Comparison of ENCODE assay signal across 20 cellular contexts in genomic region chr3:142056656-142057330, GRCh38.
"Had no signal": no experiment of that assay in that cellular context is flagged by ENCODE, and none has a peak within 500 bp of the region (broad histone marks: within the 10 kb centered on the region; RNA-seq: fewer than 3 reads in every experiment).

No MANE protein-coding gene starts in this region.

- H3K27me3 ChIP-seq: foreskin keratinocyte, upper lobe of right lung had no signal

- DNase-seq: activated CD4-positive, alpha-beta T cell treated with anti-CD3 and anti-CD28 coated beads for 36 hours; activated CD4-positive, alpha-beta T cell treated with anti-CD3 and anti-CD28 coated beads, Interleukin-2, amount 50 U/mL, for 48 hours; activated effector memory CD4-positive, alpha-beta T cell treated with Interleukin-2 at 50 U/mL for 16 hours; activated naive CD4-positive, alpha-beta T cell treated with anti-CD3 and anti-CD28 coated beads for 36 hours; activated naive CD8-positive, alpha-beta T cell treated with anti-CD3 and anti-CD28 coated beads, Interleukin-2, amount 10 ng/mL, durations not matched to agents 7 days and 5 days; activated T-cell treated with anti-CD3 and anti-CD28 coated beads, Interleukin-2, amount 50 U/mL, for 72 hours; amniotic stem cell; cerebellar nuclear complex; cortex of kidney; naive thymus-derived CD8-positive, alpha-beta T cell; stimulated activated CD4-positive, alpha-beta T cell treated with anti-CD3 and anti-CD28 coated beads, Interleukin-12 subunit alpha, Interleukin-12 subunit beta, amount 100 ng/mL, for 4 hours; stimulated activated CD4-positive, alpha-beta T cell treated with anti-CD3 and anti-CD28 coated beads, Interleukin-4, amount 100 ng/mL, for 4 hours; stimulated activated naive CD8-positive, alpha-beta T cell treated with anti-CD3 and anti-CD28 coated beads, Interleukin-15, Interleukin-2, amounts not matched to agents 100 U/mL and 50 U/mL, for 24 hours; T-helper 9 cell; upper lobe of right lung had no signal

- H3K4me1 ChIP-seq: foreskin keratinocyte, upper lobe of right lung had no signal

- H3K4me1 Mint-ChIP-seq: activated naive CD8-positive, alpha-beta T cell treated with anti-CD3 and anti-CD28 coated beads, Interleukin-2, amount 10 ng/mL, durations not matched to agents 7 days and 5 days had no signal

- FAIRE-seq: keratinocyte had no signal

- H3K4me3 Mint-ChIP-seq: activated CD4-positive, alpha-beta T cell treated with anti-CD3 and anti-CD28 coated beads for 36 hours; activated naive CD4-positive, alpha-beta T cell treated with anti-CD3 and anti-CD28 coated beads for 36 hours; activated naive CD8-positive, alpha-beta T cell treated with anti-CD3 and anti-CD28 coated beads, Interleukin-2, amount 10 ng/mL, durations not matched to agents 7 days and 5 days; activated T-cell treated with anti-CD3 and anti-CD28 coated beads, Interleukin-2, amount 50 U/mL, for 72 hours; naive thymus-derived CD8-positive, alpha-beta T cell; WTC11 had no signal

- H3K9me3 Mint-ChIP-seq: activated naive CD4-positive, alpha-beta T cell treated with anti-CD3 and anti-CD28 coated beads for 36 hours; activated T-cell treated with anti-CD3 and anti-CD28 coated beads, Interleukin-2, amount 50 U/mL, for 72 hours had no signal

- H3K27ac ChIP-seq: foreskin keratinocyte, upper lobe of right lung had no signal

- H3K36me3 ChIP-seq: upper lobe of right lung had no signal

- H3K27me3 Mint-ChIP-seq: activated CD4-positive, alpha-beta T cell treated with anti-CD3 and anti-CD28 coated beads for 36 hours; activated naive CD8-positive, alpha-beta T cell treated with anti-CD3 and anti-CD28 coated beads, Interleukin-2, amount 10 ng/mL, durations not matched to agents 7 days and 5 days; naive thymus-derived CD8-positive, alpha-beta T cell; progenitor cell of endocrine pancreas had no signal

- H3K27ac Mint-ChIP-seq: activated CD4-positive, alpha-beta T cell treated with anti-CD3 and anti-CD28 coated beads for 36 hours; activated naive CD4-positive, alpha-beta T cell treated with anti-CD3 and anti-CD28 coated beads for 36 hours; activated naive CD8-positive, alpha-beta T cell treated with anti-CD3 and anti-CD28 coated beads, Interleukin-2, amount 10 ng/mL, durations not matched to agents 7 days and 5 days; activated T-cell treated with anti-CD3 and anti-CD28 coated beads, Interleukin-2, amount 50 U/mL, for 72 hours; naive thymus-derived CD8-positive, alpha-beta T cell; progenitor cell of endocrine pancreas; WTC11 had no signal

- H3K4me3 ChIP-seq: lung, upper lobe of right lung had no signal
